ENCODE assay signal across 19 cellular contexts in the genomic region with DNA sequence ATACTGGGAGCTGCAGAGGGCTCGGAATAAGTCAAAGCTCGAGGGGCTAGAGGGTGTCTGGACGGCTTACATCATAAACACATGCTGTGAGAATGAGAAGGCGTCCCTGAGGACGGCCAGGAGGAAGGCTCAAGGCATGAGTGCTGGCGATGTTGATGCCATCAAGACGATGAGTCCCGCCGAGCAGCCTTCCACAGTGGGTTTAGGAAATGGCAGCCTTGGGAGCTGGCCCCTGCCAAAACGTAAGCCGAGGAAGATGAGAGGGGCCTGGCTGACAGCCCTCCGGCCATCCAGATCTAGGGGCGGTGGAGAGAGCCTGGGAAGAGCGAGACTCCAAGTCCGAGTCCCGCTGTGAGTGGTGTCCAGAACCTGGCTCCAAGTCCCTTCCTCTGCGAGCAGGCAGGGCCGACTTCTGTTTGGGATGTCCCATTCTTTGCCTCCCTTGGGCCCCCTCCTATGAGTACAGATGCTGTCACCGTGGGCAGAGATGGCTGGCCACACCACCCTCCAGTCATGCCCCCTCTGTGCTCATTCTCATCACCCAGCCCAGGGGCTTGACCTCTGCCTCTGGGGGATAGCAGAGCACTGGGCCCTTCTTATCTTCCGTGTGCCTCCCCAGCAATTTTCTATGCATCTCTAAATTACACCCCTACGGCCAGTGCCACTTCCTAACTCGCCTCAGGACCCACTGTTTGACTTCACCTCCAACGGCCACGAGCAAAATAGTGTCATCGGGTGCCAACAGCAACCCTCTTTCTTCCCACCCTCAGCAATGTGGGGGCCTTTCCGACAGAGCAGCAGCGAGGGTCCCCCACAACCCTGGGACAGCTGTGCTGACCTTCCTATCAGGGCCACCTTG.
DNase-seq lines count a peak whose midpoint lies in the region; ATAC-seq and TF ChIP-seq lines count a peak whose summit lies in the region.
"Had no signal": no experiment of that assay in that cellular context is flagged by ENCODE, and none has a peak within 500 bp of the region (broad histone marks: within the 10 kb centered on the region; RNA-seq: fewer than 3 reads in every experiment).

No MANE protein-coding gene starts in this region.

- ATAC-seq in left ventricle myocardium superior (no peak), SK-N-SH treated with all-trans-retinoic acid at 6 μM for 48 hours (no peak)
- ATAC-seq: stimulated activated naive CD8-positive, alpha-beta T cell treated with anti-CD3 and anti-CD28 coated beads, Interleukin-15, Interleukin-2, amounts not matched to agents 100 U/mL and 50 U/mL, for 24 hours had no signal

- H3K4me3 ChIP-seq in right atrium auricular region (no peak overlapping the region), dorsolateral prefrontal cortex (no peak overlapping the region)
- H3K4me3 ChIP-seq: prostate gland, SJSA1 had no signal

- no peaks in the 10 kb centered on the region for H3K9me3 ChIP-seq in right atrium auricular region
- H3K9me3 ChIP-seq: prostate gland, SJSA1 had no signal

- no peaks in the 10 kb centered on the region for H3K36me3 ChIP-seq in right atrium auricular region
- H3K36me3 ChIP-seq: brain microvascular endothelial cell, prostate gland, SJSA1 had no signal

- H3K4me1 ChIP-seq in right atrium auricular region, result peaks cover 0 to 53% of the 10 kb centered on the region in 2 donors
- H3K4me1 ChIP-seq: SJSA1 had no signal

- H3K27ac ChIP-seq in right atrium auricular region (peak overlapping the region; percentile 72 to 79), dorsolateral prefrontal cortex (peak overlapping the region in 44 of 59 donors; percentile 2 to 78 (median 54))
- H3K27ac ChIP-seq: brain microvascular endothelial cell, SJSA1 had no signal

- H3K27me3 ChIP-seq in right atrium auricular region, result no peaks in the 10 kb centered on the region
- no peaks in the 10 kb centered on the region for H3K27me3 ChIP-seq in dorsolateral prefrontal cortex
- H3K27me3 ChIP-seq: brain microvascular endothelial cell, SJSA1 had no signal

- no peak for TF ChIP-seq CTCF in right atrium auricular region (IDR thresholded peaks at IDR 0.05)
- no peak for TF ChIP-seq CTCF in dorsolateral prefrontal cortex (IDR thresholded peaks at IDR 0.05 in 54 of 56, conservative IDR thresholded peaks at IDR 0.05 in 2 of 56; ENCODE audit: low read depth in 1 of 56, partially characterized antibody in 56 of 56)

- intact Hi-C loops in left ventricle myocardium superior (cut with micrococcal nuclease), result loop anchor here (10.0 kb wide), 1 partner anchor 64 kb away; no protein-coding TSS in a partner anchor
- intact Hi-C loops in dorsolateral prefrontal cortex (cut with DNase I), result loop anchor here (5.0 to 10.0 kb wide), 3 partner anchors 174 to 556 kb away; partner anchors contain the start of genes CEP192 (in 1 of the 2), FAM210A (in 1 of the 2) and RNMT (in 1 of the 2)
- intact Hi-C loops in posterior vena cava (cut with DNase I), result no loop called here

- peak; percentile 53 for DNase-seq in right atrium auricular region (ENCODE audit: low spot score)
- no peak for DNase-seq in left ventricle myocardium superior
- no peak for DNase-seq in dorsolateral prefrontal cortex
- DNase-seq in posterior vena cava (ENCODE audit: low spot score), result peak; percentile 82
- no peak for DNase-seq in DMS53 (lab: John Stamatoyannopoulos, UW)
- DNase-seq in central memory CD4-positive, alpha-beta T cell, result no peak
- DNase-seq: activated effector memory CD4-positive, alpha-beta T cell treated with anti-CD3 and anti-CD28 coated beads, Interleukin-2, amount 50 U/mL, for 16 hours; brain microvascular endothelial cell; dermis blood vessel endothelial cell; DMS 273 treated with DMSO at 0.1 percent for 48 hours; H9; NCI-H1417; NCI-H2081 treated with DMSO at 0.1 percent for 48 hours; stimulated activated CD4-positive, alpha-beta T cell treated with anti-CD3 and anti-CD28 coated beads, Interleukin-2, amount 100 ng/mL, for 48 hours; stimulated activated naive CD8-positive, alpha-beta T cell treated with anti-CD3 and anti-CD28 coated beads, Interleukin-15, Interleukin-2, amounts not matched to agents 100 U/mL and 50 U/mL, for 24 hours; trophoblast cell had no signal

TF ChIP-seq in SK-N-SH treated with all-trans-retinoic acid at 6 μM for 48 hours, 23 proteins besides CTCF, POLR2A, EP300 and RAD21:
- TF ChIP-seq ARNTL (CRISPR knock-in tag; IDR thresholded peaks at IDR 0.05; ENCODE audit: borderline replicate concordance, low read depth), result no peak
- TF ChIP-seq, protein P1, sequence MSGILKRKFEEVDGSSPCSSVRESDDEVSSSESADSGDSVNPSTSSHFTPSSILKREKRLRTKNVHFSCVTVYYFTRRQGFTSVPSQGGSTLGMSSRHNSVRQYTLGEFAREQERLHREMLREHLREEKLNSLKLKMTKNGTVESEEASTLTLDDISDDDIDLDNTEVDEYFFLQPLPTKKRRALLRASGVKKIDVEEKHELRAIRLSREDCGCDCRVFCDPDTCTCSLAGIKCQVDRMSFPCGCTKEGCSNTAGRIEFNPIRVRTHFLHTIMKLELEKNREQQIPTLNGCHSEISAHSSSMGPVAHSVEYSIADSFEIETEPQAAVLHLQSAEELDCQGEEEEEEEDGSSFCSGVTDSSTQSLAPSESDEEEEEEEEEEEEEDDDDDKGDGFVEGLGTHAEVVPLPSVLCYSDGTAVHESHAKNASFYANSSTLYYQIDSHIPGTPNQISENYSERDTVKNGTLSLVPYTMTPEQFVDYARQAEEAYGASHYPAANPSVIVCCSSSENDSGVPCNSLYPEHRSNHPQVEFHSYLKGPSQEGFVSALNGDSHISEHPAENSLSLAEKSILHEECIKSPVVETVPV (CRISPR knock-in tag; IDR thresholded peaks at IDR 0.05), result no peak
- TF ChIP-seq CSDC2 (CRISPR knock-in tag; IDR thresholded peaks at IDR 0.05), result no peak
- TF ChIP-seq, protein P2, sequence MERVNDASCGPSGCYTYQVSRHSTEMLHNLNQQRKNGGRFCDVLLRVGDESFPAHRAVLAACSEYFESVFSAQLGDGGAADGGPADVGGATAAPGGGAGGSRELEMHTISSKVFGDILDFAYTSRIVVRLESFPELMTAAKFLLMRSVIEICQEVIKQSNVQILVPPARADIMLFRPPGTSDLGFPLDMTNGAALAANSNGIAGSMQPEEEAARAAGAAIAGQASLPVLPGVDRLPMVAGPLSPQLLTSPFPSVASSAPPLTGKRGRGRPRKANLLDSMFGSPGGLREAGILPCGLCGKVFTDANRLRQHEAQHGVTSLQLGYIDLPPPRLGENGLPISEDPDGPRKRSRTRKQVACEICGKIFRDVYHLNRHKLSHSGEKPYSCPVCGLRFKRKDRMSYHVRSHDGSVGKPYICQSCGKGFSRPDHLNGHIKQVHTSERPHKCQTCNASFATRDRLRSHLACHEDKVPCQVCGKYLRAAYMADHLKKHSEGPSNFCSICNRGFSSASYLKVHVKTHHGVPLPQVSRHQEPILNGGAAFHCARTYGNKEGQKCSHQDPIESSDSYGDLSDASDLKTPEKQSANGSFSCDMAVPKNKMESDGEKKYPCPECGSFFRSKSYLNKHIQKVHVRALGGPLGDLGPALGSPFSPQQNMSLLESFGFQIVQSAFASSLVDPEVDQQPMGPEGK (CRISPR knock-in tag; IDR thresholded peaks at IDR 0.05; ENCODE audit: borderline replicate concordance), result no peak
- no peak for TF ChIP-seq PPARA (CRISPR knock-in tag; IDR thresholded peaks at IDR 0.05; ENCODE audit: borderline replicate concordance)
- no peak for TF ChIP-seq GLIS3 (CRISPR knock-in tag; IDR thresholded peaks at IDR 0.05)
- no peak for TF ChIP-seq BACH2 (CRISPR knock-in tag; IDR thresholded peaks at IDR 0.05; ENCODE audit: borderline replicate concordance)
- no peak for TF ChIP-seq SNAI2 (CRISPR knock-in tag; IDR thresholded peaks at IDR 0.05)
TF ChIP-seq in SK-N-SH treated with all-trans-retinoic acid at 6 μM for 48 hours: peak in this region for 0.

Comparison
In these comparisons a context has a peak if more than half of its experiments do, and no peak if none do; other contexts are left out.
1. DNase-seq: peak in right atrium auricular region (single experiment) and posterior vena cava (single experiment); none in left ventricle myocardium superior (single experiment), dorsolateral prefrontal cortex (0 of 10), DMS53 (single experiment) and central memory CD4-positive, alpha-beta T cell (single experiment).
2. intact Hi-C loops: an anchor here in left ventricle myocardium superior (10.0 kb wide) and dorsolateral prefrontal cortex (5.0 to 10.0 kb wide); none called in posterior vena cava.